8 cellular contexts compared by ENCODE assay signal in the genomic region with DNA sequence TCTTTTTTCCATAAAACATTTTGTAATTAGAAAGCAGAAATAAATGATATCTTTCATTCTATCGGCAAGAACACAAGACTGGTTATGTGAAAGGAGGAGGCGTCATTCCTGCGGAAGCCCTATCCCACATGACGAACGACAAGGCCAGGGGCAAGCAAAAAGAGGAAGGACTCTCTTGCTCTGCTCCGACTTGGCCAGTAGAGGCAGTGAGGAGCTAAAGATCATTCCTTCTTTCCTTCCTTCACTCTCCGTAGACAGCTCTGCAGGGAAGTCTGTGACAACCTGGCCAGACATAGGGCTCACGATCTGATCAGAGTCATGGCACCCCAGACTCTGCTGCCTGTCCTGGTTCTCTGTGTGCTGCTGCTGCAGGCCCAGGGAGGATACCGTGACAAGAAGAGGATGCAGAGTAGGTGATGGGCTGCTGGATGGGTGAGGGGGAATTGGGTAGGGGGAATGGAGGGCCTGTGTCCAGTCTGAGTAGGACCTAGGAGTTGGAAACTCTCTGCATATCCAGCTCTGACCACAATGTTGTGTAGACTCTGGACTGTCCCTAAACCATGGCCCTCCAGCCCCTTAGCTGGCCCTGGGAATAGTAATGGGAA. TPM values are rescaled to one million over a fixed set of nuclear protein-coding genes. Genes with fewer than 3 reads are reported as not detected.
DNase-seq lines count a peak whose midpoint lies in the region; ATAC-seq, FAIRE-seq and TF ChIP-seq lines count a peak whose summit lies in the region.

A gene (plus strand): TSS at position 244 of the 605 bp plus-strand sequence. CDS start 75 bp downstream, at position 319.

- H3K27ac ChIP-seq in RWPE1: no peak within 1 kb of the TSS

- peak; percentile 52 for FAIRE-seq in bronchial epithelial cell (lab: Jason Lieb, UNC)

- no peak within 1 kb of the TSS for H3K4me3 ChIP-seq in bronchial epithelial cell (ENCODE audit: low read depth, low read length)

- peak; percentile 67 for ATAC-seq in HG02981 (IDR thresholded peaks at IDR 0.05; ENCODE audit: unreplicated experiment)
- ATAC-seq in left lobe of liver: peak; percentile 78
- ATAC-seq in GM21619 (IDR thresholded peaks at IDR 0.05; ENCODE audit: unreplicated experiment): no peak

- TF ChIP-seq CTCF in RWPE1 (conservative IDR thresholded peaks at IDR 0.05; ENCODE audit: low read depth) (peak; percentile 92), bronchial epithelial cell (IDR thresholded peaks at IDR 0.05; ENCODE audit: insufficient read depth, low read length, severe bottlenecking) (peak; percentile 94)

- DNase-seq in DMS153 (lab: John Stamatoyannopoulos, UW): peak; percentile 13
- DNase-seq in DMS153 treated with DMSO at 0.1 percent for 48 hours (lab: John Stamatoyannopoulos, UW; ENCODE audit: unreplicated experiment): no peak
- peak; percentile 83 for DNase-seq in RWPE1 (ENCODE audit: low spot score)
- DNase-seq in bronchial epithelial cell (ENCODE audit: low read depth): peak; percentile 67
- DNase-seq in left lobe of liver (ENCODE audit: low spot score): no peak
- DNase-seq in stromal cell of bone marrow (ENCODE audit: low read depth): peak; percentile 35

- POLR2A ChIA-PET in RWPE1 (lab: Yijun Ruan, JAX; ENCODE audit: low non-redundant PET): no interaction called here

- peaks cover 1% of the 10 kb centered on the region for H3K27me3 ChIP-seq in bronchial epithelial cell (ENCODE audit: control insufficient read depth, insufficient read depth, low read length)

- CTCF ChIA-PET in RWPE1 (lab: Yijun Ruan, JAX): interaction anchor here (0.5 to 2.3 kb wide), 20 partner anchors 9 to 739 kb away, joined by 3 to 15 read pairs (median 3); no protein-coding TSS in a partner anchor

- H3K36me3 ChIP-seq in bronchial epithelial cell (ENCODE audit: control insufficient read depth, insufficient read depth, low read length): no peaks in the 10 kb centered on the region

RNA-seq across cellular contexts. Expression of the gene that starts here (rescaled TPM):
- total RNA-seq in bronchial epithelial cell (not detected in 2 replicates), left lobe of liver (not detected)

Comparison
In these comparisons a context has a peak if more than half of its experiments do, and no peak if none do; other contexts are left out.
1. DNase-seq: peak in DMS153 (single experiment), RWPE1 (single experiment) and stromal cell of bone marrow (single experiment); none in DMS153 treated with DMSO at 0.1 percent for 48 hours (single experiment) and left lobe of liver (single experiment).
2. Peak in DNase-seq in bronchial epithelial cell; RNA of the gene not detected or under 1 TPM.
3. Peak in ATAC-seq in left lobe of liver; RNA of the gene not detected or under 1 TPM.